8 cellular contexts compared by ENCODE assay signal in the genomic region with DNA sequence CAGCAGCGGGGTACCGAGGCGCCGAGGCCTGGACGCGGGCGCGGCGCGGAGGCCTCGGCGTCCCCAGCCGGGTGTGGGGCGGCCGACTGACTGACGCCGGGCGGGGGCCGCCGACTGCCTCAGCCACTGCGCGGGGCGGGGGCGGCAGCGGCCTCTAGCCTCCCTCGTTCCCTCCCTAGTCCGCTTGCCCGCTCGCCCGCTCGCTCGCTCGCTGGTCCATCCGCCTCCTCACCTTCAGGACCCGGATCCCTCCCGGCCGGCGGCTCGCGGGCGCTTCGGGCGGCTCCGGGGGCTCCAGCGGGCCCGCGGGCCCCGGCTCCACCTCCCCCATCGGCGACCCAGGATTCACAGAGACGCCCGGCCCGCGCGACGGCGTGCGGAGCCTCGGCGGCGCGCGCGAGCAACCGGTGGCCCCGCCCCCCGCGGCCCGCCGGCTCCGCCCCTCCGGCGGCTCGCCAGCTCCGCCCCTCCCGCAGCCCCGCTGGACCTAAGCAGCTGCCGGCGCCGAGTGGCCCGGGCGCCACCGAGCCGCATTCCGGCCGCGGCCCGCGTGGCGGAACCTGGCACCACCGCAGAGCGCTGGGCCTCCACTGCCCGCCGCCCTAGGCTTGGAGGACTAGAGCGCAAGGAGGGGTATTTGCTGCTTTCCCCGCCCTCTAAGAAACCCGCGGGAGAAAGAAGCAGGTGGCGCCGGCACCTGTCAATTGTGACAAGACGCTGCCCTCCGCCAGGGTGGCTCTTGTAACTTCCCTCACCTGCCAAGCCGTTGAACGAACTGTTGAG. TPM values are rescaled to one million over a fixed set of nuclear protein-coding genes. Genes with fewer than 3 reads are reported as not detected.
DNase-seq lines count a peak whose midpoint lies in the region; ATAC-seq and TF ChIP-seq lines count a peak whose summit lies in the region.

No MANE protein-coding gene starts in this region.

- no peaks in the 10 kb centered on the region for H3K36me3 ChIP-seq in ACC112 (ENCODE audit: insufficient read depth, low read length)
- H3K36me3 ChIP-seq in colonic mucosa, result no peaks in the 10 kb centered on the region
- no peaks in the 10 kb centered on the region for H3K36me3 ChIP-seq in left lung

- TF ChIP-seq CTCF in colonic mucosa (IDR thresholded peaks at IDR 0.05) (no peak), left lung (IDR thresholded peaks at IDR 0.05) (no peak)

- H2AFZ ChIP-seq in ACC112 (ENCODE audit: low read length, unreplicated experiment), result peak overlapping the region; percentile 91

- H3K4me3 ChIP-seq in ACC112 (ENCODE audit: low read depth, low read length), result peak overlapping the region; percentile 78
- H3K4me3 ChIP-seq in colonic mucosa, result peak overlapping the region; percentile 86
- peak overlapping the region; percentile 64 to 78 for H3K4me3 ChIP-seq in left lung

- H3K27me3 ChIP-seq in ACC112 (ENCODE audit: insufficient read depth, low read length), result no peaks in the 10 kb centered on the region
- no peaks in the 10 kb centered on the region for H3K27me3 ChIP-seq in colonic mucosa
- peaks cover 0 to 27% of the 10 kb centered on the region in 2 donors for H3K27me3 ChIP-seq in left lung

- H3K79me2 ChIP-seq in ACC112 (ENCODE audit: control insufficient read depth, insufficient read depth, low read length, unreplicated experiment), result peaks cover 34% of the 10 kb centered on the region

- peak overlapping the region; percentile 68 to 88 for H3K9ac ChIP-seq in colonic mucosa (ENCODE audit: low read depth in 2 of 2, low read length in 2 of 2)

- H3K9me3 ChIP-seq in colonic mucosa, result no peaks in the 10 kb centered on the region
- H3K9me3 ChIP-seq in left lung, result no peaks in the 10 kb centered on the region

- H3K4me1 ChIP-seq in ACC112 (ENCODE audit: control insufficient read depth, insufficient read depth, low read length, unreplicated experiment) (peaks cover 9% of the 10 kb centered on the region), colonic mucosa (peaks cover 2% of the 10 kb centered on the region), left lung (peaks cover 9 to 39% of the 10 kb centered on the region in 2 donors)

- ATAC-seq in GM18511 (IDR thresholded peaks at IDR 0.05; ENCODE audit: unreplicated experiment) (peak; percentile 74), HG02981 (IDR thresholded peaks at IDR 0.05; ENCODE audit: unreplicated experiment) (peak; percentile 69), left lung (peak; percentile 93)

- H3K27ac ChIP-seq in ACC112 (ENCODE audit: low read depth, low read length) (peak overlapping the region; percentile 31; the same call in 1 of the 2 replicates), colonic mucosa (peak overlapping the region; percentile 92), left lung (peak overlapping the region; percentile 74 to 81)

- intact Hi-C loops in colonic mucosa (cut with DNase I), result no loop called here
- intact Hi-C loops in left lung (cut with DNase I), result no loop called here

- peak; percentile 52 for DNase-seq in NCI-H226
- DNase-seq in activated CD4-positive, alpha-beta T cell treated with anti-CD3 and anti-CD28 coated beads for 4 hours, result peak; percentile 73 to 77
- DNase-seq in colonic mucosa, result peak; percentile 78
- peak; percentile 74 to 95 for DNase-seq in left lung
- DNase-seq in stimulated activated CD4-positive, alpha-beta T cell treated with anti-CD3 and anti-CD28 coated beads, Interleukin-2, amount 100 ng/mL, for 4 hours (ENCODE audit: low read depth), result peak; percentile 64

RNA-seq across cellular contexts. Expression of gene PHLPP2, which starts 0.8 kb away (rescaled TPM):
- 10 to 100 TPM; 23.5 to 53.1 TPM for total RNA-seq in colonic mucosa
- 1 to 10 TPM; 6.1 to 6.7 TPM for total RNA-seq in left lung

Comparison
In these comparisons a context has a peak if more than half of its experiments do, and no peak if none do; other contexts are left out.
1. Peak in every context shown above with its lines: DNase-seq, ATAC-seq, H3K4me3 ChIP-seq and H3K27ac ChIP-seq.
2. H3K27ac ChIP-seq: peak in every context shown above with its lines; median percentile 92 in colonic mucosa; 78 in left lung; 31 in ACC112.